Comparison of ENCODE assay signal across 9 cellular contexts in the genomic region with DNA sequence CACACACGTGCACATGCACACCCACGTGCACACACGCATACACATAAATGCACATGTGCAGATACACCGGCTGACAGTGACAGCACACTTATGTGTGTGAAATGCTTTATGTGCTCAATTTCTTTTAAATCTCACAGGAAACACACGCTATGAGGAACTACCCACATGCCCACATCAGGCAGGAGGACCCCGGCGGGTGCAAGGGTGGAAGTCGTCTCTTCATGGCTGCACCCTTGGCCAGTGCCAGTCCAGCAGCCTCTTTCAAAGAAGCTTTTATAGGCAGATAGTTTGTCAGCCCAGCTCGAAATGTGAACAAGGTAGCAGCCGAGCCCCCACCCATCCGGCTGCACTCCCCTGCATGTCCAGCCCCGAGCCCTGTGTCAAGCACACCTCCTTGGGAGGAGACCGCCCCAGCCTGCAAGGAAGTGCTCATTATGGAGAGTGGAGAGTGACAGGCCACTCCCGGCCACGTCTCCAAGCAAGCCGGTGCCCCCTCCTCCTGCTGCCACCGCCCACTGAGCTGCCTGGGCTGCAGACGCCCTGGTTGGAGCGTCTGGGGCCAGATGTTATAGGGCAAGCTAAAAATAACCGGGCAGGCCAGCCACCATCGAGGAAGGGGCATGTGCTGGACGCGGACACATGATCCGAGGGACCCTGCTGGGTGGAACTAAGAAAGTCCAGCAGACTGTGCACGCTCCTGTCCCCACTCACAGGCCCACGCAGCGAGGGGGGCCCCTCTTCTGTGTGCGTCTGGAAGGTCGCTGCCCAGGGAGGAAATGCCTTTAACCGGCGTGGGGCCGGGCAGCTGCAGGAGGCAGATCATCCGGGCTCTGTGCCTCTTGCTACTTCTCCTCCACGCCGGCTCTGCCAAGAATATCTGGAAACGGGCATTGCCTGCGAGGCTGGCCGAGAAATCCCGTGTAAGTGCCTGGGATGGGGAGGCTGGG. TPM values are rescaled to one million over a fixed set of nuclear protein-coding genes. Genes with fewer than 3 reads are reported as not detected.
DNase-seq lines count a peak whose midpoint lies in the region; ATAC-seq and TF ChIP-seq lines count a peak whose summit lies in the region.
"Had no signal": no experiment of that assay in that cellular context is flagged by ENCODE, and none has a peak within 500 bp of the region (broad histone marks: within the 10 kb centered on the region; RNA-seq: fewer than 3 reads in every experiment).

A gene with protein sequence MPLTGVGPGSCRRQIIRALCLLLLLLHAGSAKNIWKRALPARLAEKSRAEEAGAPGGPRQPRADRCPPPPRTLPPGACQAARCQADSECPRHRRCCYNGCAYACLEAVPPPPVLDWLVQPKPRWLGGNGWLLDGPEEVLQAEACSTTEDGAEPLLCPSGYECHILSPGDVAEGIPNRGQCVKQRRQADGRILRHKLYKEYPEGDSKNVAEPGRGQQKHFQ (plus strand): TSS at position 683 of the 947 bp plus-strand sequence. CDS start 94 bp downstream, at position 777.

- no peaks in the 10 kb centered on the region for H3K36me3 Mint-ChIP-seq in natural killer cell

- H3K4me3 Mint-ChIP-seq in natural killer cell = peak within 1 kb of the TSS; percentile 17

- TF ChIP-seq CTCF in AG04449 (IDR thresholded peaks at IDR 0.05; ENCODE audit: insufficient read depth, low read length, missing control alignments) = no peak
- TF ChIP-seq CTCF in fibroblast of pulmonary artery (IDR thresholded peaks at IDR 0.05; ENCODE audit: low read length, missing control alignments) = no peak
- no peak for TF ChIP-seq CTCF in natural killer cell (IDR thresholded peaks at IDR 0.05)

- CTCF ChIA-PET in AG04449 (lab: Yijun Ruan, JAX) = interaction anchor here (1.0 to 1.4 kb wide), 3 partner anchors 14 to 17 kb away, joined by 3 to 5 read pairs (median 3); no protein-coding TSS in a partner anchor

- peak within 1 kb of the TSS; percentile 49 for H3K4me3 ChIP-seq in AG04449 (ENCODE audit: low read depth, low read length)
- H3K4me3 ChIP-seq in fibroblast of pulmonary artery (replicated peaks; ENCODE audit: low read depth, low read length) = no peak within 1 kb of the TSS

- no peaks in the 10 kb centered on the region for H3K9me3 Mint-ChIP-seq in natural killer cell

- H3K4me1 Mint-ChIP-seq in natural killer cell = peaks cover 0 to 9% of the 10 kb centered on the region in 2 donors

- intact Hi-C loops in natural killer cell (cut with micrococcal nuclease) = no loop called here

- no peak within 1 kb of the TSS for H3K27ac Mint-ChIP-seq in natural killer cell

- peak in 1 of 3 donors; percentile 28 for ATAC-seq in natural killer cell
- no peak for ATAC-seq in HG03354 (IDR thresholded peaks at IDR 0.05; ENCODE audit: poor library complexity, severe bottlenecking, unreplicated experiment)
- ATAC-seq in HG03432 (IDR thresholded peaks at IDR 0.05; ENCODE audit: unreplicated experiment) = no peak

- POLR2A ChIA-PET in AG04449 (lab: Yijun Ruan, JAX) = no interaction called here

- DNase-seq in AG04449 (ENCODE audit: low read depth, low spot score) = no peak
- DNase-seq in NOMO-1 (lab: John Stamatoyannopoulos, UW; ENCODE audit: unreplicated experiment in 2 of 2) = peak; percentile 16 to 32
- DNase-seq in fibroblast of pulmonary artery (ENCODE audit: low read depth) = peak; percentile 20
- no peak for DNase-seq in natural killer cell
- DNase-seq in stimulated activated CD4-positive, alpha-beta T cell treated with anti-CD3 and anti-CD28 coated beads, Interleukin-4, amount 100 ng/mL, for 24 hours = no peak
- DNase-seq in SHP77 (lab: John Stamatoyannopoulos, UW) = no peak
- DNase-seq: DMS79 treated with DMSO at 0.1 percent for 48 hours had no signal

- H3K27me3 Mint-ChIP-seq in natural killer cell (ENCODE audit: low read depth in 2 of 2) = peaks cover 27 to 42% of the 10 kb centered on the region in 2 donors

RNA-seq across cellular contexts. Expression of the gene that starts here (rescaled TPM):
- total RNA-seq in natural killer cell = not detected

Comparison
In these comparisons a context has a peak if more than half of its experiments do, and no peak if none do; other contexts are left out.
1. DNase-seq: peak in NOMO-1 (2 of 2) and fibroblast of pulmonary artery (single experiment); none in AG04449 (single experiment), natural killer cell (single experiment), stimulated activated CD4-positive, alpha-beta T cell treated with anti-CD3 and anti-CD28 coated beads, Interleukin-4, amount 100 ng/mL, for 24 hours (single experiment) and SHP77 (0 of 2).